ENCODE assay signal across 20 cellular contexts in genomic region chr1:47184771-47185677, GRCh38. TPM values are rescaled to one million over a fixed set of nuclear protein-coding genes. Genes with fewer than 3 reads are reported as not detected.
A peak's percentile ranks its signal among the peaks of the same experiment; 100 is the strongest.
DNase-seq lines count a peak whose midpoint lies in the region; ATAC-seq and TF ChIP-seq lines count a peak whose summit lies in the region.
"Had no signal": no experiment of that assay in that cellular context is flagged by ENCODE, and none has a peak within 500 bp of the region (broad histone marks: within the 10 kb centered on the region; RNA-seq: fewer than 3 reads in every experiment).

No MANE protein-coding gene starts in this region.

- no peaks in the 10 kb centered on the region for H3K9me3 Mint-ChIP-seq in activated CD8-positive, alpha-beta memory T cell treated with anti-CD3 and anti-CD28 coated beads, Interleukin-2, amount 10 ng/mL, durations not matched to agents 7 days and 5 days (ENCODE audit: low read depth)
- H3K9me3 Mint-ChIP-seq: HFFc6 had no signal

- no peak overlapping the region for H3K4me3 Mint-ChIP-seq in activated CD8-positive, alpha-beta memory T cell treated with anti-CD3 and anti-CD28 coated beads, Interleukin-2, amount 10 ng/mL, durations not matched to agents 7 days and 5 days
- H3K4me3 Mint-ChIP-seq: HFFc6 had no signal

- H3K36me3 ChIP-seq in esophagus muscularis mucosa = no peaks in the 10 kb centered on the region
- H3K36me3 ChIP-seq: BLaER1 had no signal

- intact Hi-C loops in esophagus muscularis mucosa (cut with DNase I) (no loop called here), posterior vena cava (cut with DNase I) (loop anchor here (10.0 kb wide), 3 partner anchors 80 to 530 kb away; partner anchors contain the start of gene FOXD2 (in 1 of the 2))

- TF ChIP-seq POLR2A in esophagus muscularis mucosa (IDR thresholded peaks at IDR 0.05; ENCODE audit: low read depth) = no peak

- 83% methylated on average over 16 of the region's 17 CpGs for WGBS in esophagus muscularis mucosa

- no peak for TF ChIP-seq EP300 in esophagus muscularis mucosa (IDR thresholded peaks at IDR 0.05)

- H3K4me1 Mint-ChIP-seq in activated CD8-positive, alpha-beta memory T cell treated with anti-CD3 and anti-CD28 coated beads, Interleukin-2, amount 10 ng/mL, durations not matched to agents 7 days and 5 days = no peaks in the 10 kb centered on the region

- no peak overlapping the region for H3K27ac Mint-ChIP-seq in activated CD8-positive, alpha-beta memory T cell treated with anti-CD3 and anti-CD28 coated beads, Interleukin-2, amount 10 ng/mL, durations not matched to agents 7 days and 5 days
- H3K27ac Mint-ChIP-seq: HFFc6 had no signal

- H3K4me1 ChIP-seq in esophagus muscularis mucosa = peaks cover 7 to 15% (median 10%) of the 10 kb centered on the region in 4 donors

- TF ChIP-seq CTCF in GM13976 (IDR thresholded peaks at IDR 0.05; ENCODE audit: borderline replicate concordance, control extremely low read depth, extremely low read depth, insufficient read depth, missing control alignments) = no peak
- TF ChIP-seq CTCF in esophagus muscularis mucosa (IDR thresholded peaks at IDR 0.05) = no peak

- peaks cover 0 to 39% (median 0%) of the 10 kb centered on the region in 4 donors for H3K27me3 ChIP-seq in esophagus muscularis mucosa
- H3K27me3 ChIP-seq: BLaER1 had no signal

- H3K27me3 Mint-ChIP-seq in activated CD8-positive, alpha-beta memory T cell treated with anti-CD3 and anti-CD28 coated beads, Interleukin-2, amount 10 ng/mL, durations not matched to agents 7 days and 5 days = peaks cover 13% of the 10 kb centered on the region

- no peaks in the 10 kb centered on the region for H3K36me3 Mint-ChIP-seq in activated CD8-positive, alpha-beta memory T cell treated with anti-CD3 and anti-CD28 coated beads, Interleukin-2, amount 10 ng/mL, durations not matched to agents 7 days and 5 days

- in situ Hi-C loops in GM13976 (cut with MboI; ENCODE audit: low sequenced_read_pairs, unreplicated experiment) = loop anchor here (25.0 kb wide), 1 partner anchor 527 kb away; no protein-coding TSS in a partner anchor

- no peaks in the 10 kb centered on the region for H3K9me3 ChIP-seq in esophagus muscularis mucosa
- H3K9me3 ChIP-seq: BLaER1 had no signal

- ATAC-seq in activated CD8-positive, alpha-beta memory T cell treated with anti-CD3 and anti-CD28 coated beads, Interleukin-2, amount 10 ng/mL, durations not matched to agents 7 days and 5 days = peak; percentile 26
- no peak for ATAC-seq in HG03196 (IDR thresholded peaks at IDR 0.05; ENCODE audit: unreplicated experiment)
- ATAC-seq: Panc1 had no signal

- H3K4me3 ChIP-seq in esophagus muscularis mucosa = no peak overlapping the region
- H3K4me3 ChIP-seq: BLaER1 had no signal

- no peak for DNase-seq in activated CD8-positive, alpha-beta memory T cell treated with anti-CD3 and anti-CD28 coated beads, Interleukin-2, amount 10 ng/mL, durations not matched to agents 7 days and 5 days
- DNase-seq in activated CD8-positive, alpha-beta memory T cell treated with anti-CD3 and anti-CD28 coated beads, Interleukin-2, amount 50 U/mL, for 48 hours = no peak
- DNase-seq in GM13976 (ENCODE audit: low spot score) = peak; percentile 25
- DNase-seq in esophagus muscularis mucosa (ENCODE audit: extremely low spot score) = peak; percentile 87
- peak; percentile 69 for DNase-seq in posterior vena cava (ENCODE audit: low spot score)
- no peak for DNase-seq in NK-92 treated with Interleukin-12 subunit alpha and Interleukin-12 subunit beta, amount 100 ng/mL, for 24 hours (lab: John Stamatoyannopoulos, UW)
- no peak for DNase-seq in DMS53 (lab: John Stamatoyannopoulos, UW)
- DNase-seq: EL, HFFc6, NCI-H1048, NCI-H146, NCI-H2081 treated with DMSO at 0.1 percent for 48 hours, NCI-H510A treated with DMSO at 0.1 percent for 48 hours, Right ventricle myocardium superior had no signal

- CTCF ChIA-PET in activated CD8-positive, alpha-beta memory T cell treated with anti-CD3 and anti-CD28 coated beads, Interleukin-2, amount 10 ng/mL, durations not matched to agents 7 days and 5 days (lab: Charles Lee) = interaction anchor here (0.8 to 7.5 kb wide), 6 partner anchors 8 to 251 kb away, joined by 3 to 107 read pairs (median 4); partner anchors contain the start of genes CMPK1 and PDZK1IP1

- no peak overlapping the region for H3K27ac ChIP-seq in esophagus muscularis mucosa (replicated peaks in 1 of 4)
- H3K27ac ChIP-seq: BLaER1, KMS-11 had no signal

RNA-seq across cellular contexts. Expression of gene PDZK1IP1, which starts 4.8 kb away (rescaled TPM):
- not detected for total RNA-seq in activated CD8-positive, alpha-beta memory T cell treated with anti-CD3 and anti-CD28 coated beads, Interleukin-2, amount 10 ng/mL, durations not matched to agents 7 days and 5 days
- total RNA-seq in esophagus muscularis mucosa (1 to 10 TPM in 1 of 4 donors, not detected in 3; 1.8 TPM), posterior vena cava (1 to 10 TPM in 1 of 2 donors, under 1 TPM in 1; 0.76 to 1.0 TPM)
- total RNA-seq: H4, HFFc6, Right ventricle myocardium superior had no signal

RNA-seq across cellular contexts. Expression of gene TAL1, which starts 47.0 kb away (rescaled TPM):
- not detected for total RNA-seq in activated CD8-positive, alpha-beta memory T cell treated with anti-CD3 and anti-CD28 coated beads, Interleukin-2, amount 10 ng/mL, durations not matched to agents 7 days and 5 days
- total RNA-seq in esophagus muscularis mucosa (1 to 10 TPM; 2.5 to 4.8 (median 4.1) TPM), posterior vena cava (1 to 10 TPM; 5.3 to 8.7 TPM)
- total RNA-seq: HFFc6, M059J had no signal

RNA-seq across cellular contexts. Expression of gene CYP4A22, which starts 47.8 kb away (rescaled TPM):
- total RNA-seq in activated CD8-positive, alpha-beta memory T cell treated with anti-CD3 and anti-CD28 coated beads, Interleukin-2, amount 10 ng/mL, durations not matched to agents 7 days and 5 days = not detected
- total RNA-seq in esophagus muscularis mucosa = under 1 TPM in 2 of 4 donors, not detected in 2; 0.19 to 0.46 TPM
- total RNA-seq in posterior vena cava = under 1 TPM; 0.10 to 0.32 TPM
- total RNA-seq: H4, HFFc6, M059J had no signal

Comparison
In these comparisons a context has a peak if more than half of its experiments do, and no peak if none do; other contexts are left out.
1. DNase-seq: peak in GM13976 (single experiment), esophagus muscularis mucosa (single experiment) and posterior vena cava (single experiment); none in activated CD8-positive, alpha-beta memory T cell treated with anti-CD3 and anti-CD28 coated beads, Interleukin-2, amount 10 ng/mL, durations not matched to agents 7 days and 5 days (single experiment), activated CD8-positive, alpha-beta memory T cell treated with anti-CD3 and anti-CD28 coated beads, Interleukin-2, amount 50 U/mL, for 48 hours (single experiment), NK-92 treated with Interleukin-12 subunit alpha and Interleukin-12 subunit beta, amount 100 ng/mL, for 24 hours (single experiment) and DMS53 (single experiment).